ENCODE assay signal across 34 cellular contexts in the genomic region with DNA sequence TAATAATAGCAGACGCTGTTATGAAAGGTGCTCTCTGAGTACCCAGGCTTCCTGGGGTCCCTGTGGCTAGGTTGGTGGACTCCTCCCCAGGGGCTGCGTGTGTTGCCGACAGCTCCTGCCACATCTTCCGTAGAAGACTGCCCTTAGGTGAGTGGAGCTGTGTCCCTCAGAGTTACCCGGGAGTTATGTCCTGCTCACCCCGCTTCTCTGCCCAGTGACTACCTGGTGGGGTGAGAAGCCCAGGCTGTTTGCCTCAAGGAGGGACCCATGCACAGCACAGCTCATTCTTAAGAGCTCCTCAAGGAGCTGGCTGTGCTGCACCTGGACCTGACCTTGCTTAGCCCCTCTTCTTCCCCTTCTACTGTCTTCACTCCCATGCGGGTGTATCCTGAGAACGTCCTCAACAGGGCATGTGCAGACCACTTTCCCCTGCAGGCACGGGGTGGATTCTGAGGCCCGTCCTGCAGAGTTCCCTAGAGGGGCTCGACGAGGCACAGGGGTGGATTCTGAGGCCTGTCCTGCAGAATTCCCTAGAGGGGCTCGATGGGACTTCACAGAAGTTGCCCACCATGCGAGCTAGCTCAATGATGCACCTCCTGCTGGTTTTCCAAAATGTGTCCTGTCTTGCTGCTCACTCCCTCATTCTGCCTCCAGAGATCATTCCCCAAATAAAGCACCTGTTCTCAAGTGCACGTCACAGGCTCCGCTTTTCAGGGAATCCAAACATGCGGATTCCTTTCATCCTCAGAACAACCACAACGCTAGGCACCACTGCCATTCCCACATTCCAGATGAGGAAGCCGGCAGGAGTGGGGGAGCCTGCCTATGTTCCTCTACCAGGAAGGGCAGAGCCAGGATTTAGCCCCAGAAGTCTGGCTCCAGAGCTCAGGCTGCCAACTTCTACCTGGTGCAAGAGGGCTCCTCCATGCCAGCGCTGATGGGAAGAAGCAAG.
"Had no signal": no experiment of that assay in that cellular context is flagged by ENCODE, and none has a peak within 500 bp of the region (broad histone marks: within the 10 kb centered on the region; RNA-seq: fewer than 3 reads in every experiment).

No MANE protein-coding gene starts in this region.

- H3K4me1 Mint-ChIP-seq: activated B cell treated with CpG ODN at 0.5 μM for 24 hours; activated CD4-positive, alpha-beta T cell treated with anti-CD3 and anti-CD28 coated beads, Interleukin-2, amount 10 ng/mL, durations not matched to agents 24 days and 14 days; activated naive CD8-positive, alpha-beta T cell treated with anti-CD3 and anti-CD28 coated beads, Interleukin-2, amount 10 ng/mL, durations not matched to agents 7 days and 5 days; activated T-helper 17 cell treated with anti-CD3 and anti-CD28 coated beads, Interleukin-2, amount 50 U/mL, for 72 hours; central memory CD8-positive, alpha-beta T cell had no signal

- ATAC-seq: activated CD8-positive, alpha-beta T cell treated with anti-CD3 and anti-CD28 coated beads for 36 hours; activated naive CD4-positive, alpha-beta T cell treated with anti-CD3 and anti-CD28 coated beads, Interleukin-2, amount 50 U/mL, for 72 hours; activated T-cell treated with anti-CD3 and anti-CD28 coated beads, Interleukin-2, amount 50 U/mL, for 4 hours; activated T-cell treated with anti-CD3 and anti-CD28 coated beads, Interleukin-2, amount 50 U/mL, for 72 hours; activated T-helper 17 cell treated with anti-CD3 and anti-CD28 coated beads, Interleukin-2, amount 50 U/mL, for 72 hours; body of pancreas had no signal

- H3K4me3 Mint-ChIP-seq: activated B cell treated with CpG ODN at 0.5 μM for 24 hours; activated CD4-positive, alpha-beta memory T cell treated with anti-CD3 and anti-CD28 coated beads for 36 hours; activated CD4-positive, alpha-beta T cell treated with anti-CD3 and anti-CD28 coated beads, Interleukin-2, amount 10 ng/mL, durations not matched to agents 24 days and 14 days; activated CD8-positive, alpha-beta T cell treated with anti-CD3 and anti-CD28 coated beads for 36 hours; activated naive CD4-positive, alpha-beta T cell treated with anti-CD3 and anti-CD28 coated beads for 36 hours; activated naive CD8-positive, alpha-beta T cell treated with anti-CD3 and anti-CD28 coated beads, Interleukin-2, amount 10 ng/mL, durations not matched to agents 7 days and 5 days; activated T-cell treated with anti-CD3 and anti-CD28 coated beads, Interleukin-2, amount 50 U/mL, for 4 hours; activated T-cell treated with anti-CD3 and anti-CD28 coated beads, Interleukin-2, amount 50 U/mL, for 72 hours; activated T-helper 1 cell treated with anti-CD3 and anti-CD28 coated beads, Interleukin-12 subunit alpha, Interleukin-12 subunit beta, Interleukin-2, Interleukin-4 antibody, amounts not matched to agents 30 ng/mL and 10 ng/mL and 1 ng/mL, durations not matched to agents 14 hours and 24 hours and 36 hours; activated T-helper 17 cell treated with anti-CD3 and anti-CD28 coated beads, Interleukin-2, amount 50 U/mL, for 72 hours; central memory CD8-positive, alpha-beta T cell; T-helper 1 cell treated with Interleukin-12 subunit alpha and Interleukin-12 subunit beta and Interleukin-4 antibody, amounts not matched to agents 30 μg/mL and 1 μg/mL, for 36 hours; T-helper 2 cell treated with Interferon-gamma antibody and Interleukin-4, amounts not matched to agents 5 μg/mL and 100 μg/mL, for 36 hours had no signal

- H3K27me3 Mint-ChIP-seq: activated B cell treated with CpG ODN at 0.5 μM for 24 hours; activated CD4-positive, alpha-beta memory T cell treated with anti-CD3 and anti-CD28 coated beads for 36 hours; activated CD4-positive, alpha-beta T cell treated with anti-CD3 and anti-CD28 coated beads, Interleukin-2, amount 10 ng/mL, durations not matched to agents 24 days and 14 days; activated CD8-positive, alpha-beta T cell treated with anti-CD3 and anti-CD28 coated beads for 36 hours; activated naive CD8-positive, alpha-beta T cell treated with anti-CD3 and anti-CD28 coated beads, Interleukin-2, amount 10 ng/mL, durations not matched to agents 7 days and 5 days; activated T-helper 17 cell treated with anti-CD3 and anti-CD28 coated beads, Interleukin-2, amount 50 U/mL, for 72 hours; central memory CD8-positive, alpha-beta T cell had no signal

- H3K27ac Mint-ChIP-seq: activated B cell treated with CpG ODN at 0.5 μM for 24 hours; activated CD4-positive, alpha-beta memory T cell treated with anti-CD3 and anti-CD28 coated beads for 36 hours; activated CD4-positive, alpha-beta T cell treated with anti-CD3 and anti-CD28 coated beads, Interleukin-2, amount 10 ng/mL, durations not matched to agents 24 days and 14 days; activated CD8-positive, alpha-beta T cell treated with anti-CD3 and anti-CD28 coated beads for 36 hours; activated naive CD4-positive, alpha-beta T cell treated with anti-CD3 and anti-CD28 coated beads for 36 hours; activated naive CD8-positive, alpha-beta T cell treated with anti-CD3 and anti-CD28 coated beads, Interleukin-2, amount 10 ng/mL, durations not matched to agents 7 days and 5 days; activated T-cell treated with anti-CD3 and anti-CD28 coated beads, Interleukin-2, amount 50 U/mL, for 72 hours; activated T-helper 1 cell treated with anti-CD3 and anti-CD28 coated beads, Interleukin-12 subunit alpha, Interleukin-12 subunit beta, Interleukin-2, Interleukin-4 antibody, amounts not matched to agents 30 ng/mL and 10 ng/mL and 1 ng/mL, durations not matched to agents 14 hours and 24 hours and 36 hours; activated T-helper 17 cell treated with anti-CD3 and anti-CD28 coated beads, Interleukin-2, amount 50 U/mL, for 72 hours; T-helper 1 cell treated with Interleukin-12 subunit alpha and Interleukin-12 subunit beta and Interleukin-4 antibody, amounts not matched to agents 30 μg/mL and 1 μg/mL, for 36 hours; T-helper 2 cell treated with Interferon-gamma antibody and Interleukin-4, amounts not matched to agents 5 μg/mL and 100 μg/mL, for 36 hours had no signal

- H3K9me3 Mint-ChIP-seq: activated B cell treated with CpG ODN at 0.5 μM for 24 hours; activated CD4-positive, alpha-beta memory T cell treated with anti-CD3 and anti-CD28 coated beads for 36 hours; activated CD8-positive, alpha-beta T cell treated with anti-CD3 and anti-CD28 coated beads for 36 hours; activated naive CD4-positive, alpha-beta T cell treated with anti-CD3 and anti-CD28 coated beads for 36 hours; activated T-cell treated with anti-CD3 and anti-CD28 coated beads, Interleukin-2, amount 50 U/mL, for 4 hours; central memory CD8-positive, alpha-beta T cell had no signal

- H3K36me3 Mint-ChIP-seq: activated CD4-positive, alpha-beta memory T cell treated with anti-CD3 and anti-CD28 coated beads for 36 hours; activated naive CD4-positive, alpha-beta T cell treated with anti-CD3 and anti-CD28 coated beads, Interleukin-2, amount 50 U/mL, for 72 hours; activated naive CD8-positive, alpha-beta T cell treated with anti-CD3 and anti-CD28 coated beads, Interleukin-2, amount 10 ng/mL, durations not matched to agents 7 days and 5 days had no signal

- DNase-seq: activated B cell treated with CpG ODN at 0.5 μM for 24 hours; activated CD4-positive, alpha-beta memory T cell treated with anti-CD3 and anti-CD28 coated beads for 36 hours; activated CD4-positive, alpha-beta T cell treated with anti-CD3 and anti-CD28 coated beads for 4 hours; activated CD4-positive, alpha-beta T cell treated with anti-CD3 and anti-CD28 coated beads, Interleukin-2, amount 10 ng/mL, durations not matched to agents 24 days and 14 days; activated CD4-positive, alpha-beta T cell treated with anti-CD3 and anti-CD28 coated beads, Interleukin-2, amount 50 U/mL, for 1 hour; activated CD4-positive, alpha-beta T cell treated with anti-CD3 and anti-CD28 coated beads, Interleukin-2, amount 50 U/mL, for 4 hours; activated CD4-positive, CD25-positive, alpha-beta regulatory T cell treated with anti-CD3 and anti-CD28 coated beads, Interleukin-2, amount 50 U/mL, for 72 hours; activated CD8-positive, alpha-beta memory T cell treated with anti-CD3 and anti-CD28 coated beads, Interleukin-2, amount 50 U/mL, for 4 hours; activated CD8-positive, alpha-beta T cell treated with anti-CD3 and anti-CD28 coated beads for 36 hours; activated effector memory CD4-positive, alpha-beta T cell treated with anti-CD3 and anti-CD28 coated beads, Interleukin-2, amount 50 U/mL, for 16 hours; activated gamma-delta T cell treated with Interleukin-2 at 50 U/mL for 16 hours; activated naive CD4-positive, alpha-beta T cell; activated naive CD4-positive, alpha-beta T cell treated with anti-CD3 and anti-CD28 coated beads for 36 hours; activated naive CD4-positive, alpha-beta T cell treated with anti-CD3 and anti-CD28 coated beads, Interleukin-2, amount 50 U/mL, for 16 hours; activated naive CD8-positive, alpha-beta T cell treated with anti-CD3 and anti-CD28 coated beads, Interleukin-2, amount 10 ng/mL, durations not matched to agents 7 days and 5 days; activated T-cell treated with anti-CD3 and anti-CD28 coated beads for 4 hours; activated T-cell treated with anti-CD3 and anti-CD28 coated beads, Interleukin-2, amount 50 U/mL, for 1 hour; activated T-cell treated with anti-CD3 and anti-CD28 coated beads, Interleukin-2, amount 50 U/mL, for 4 hours; activated T-cell treated with anti-CD3 and anti-CD28 coated beads, Interleukin-2, amount 50 U/mL, for 72 hours; amniotic stem cell; aorta; body of pancreas; brain microvascular endothelial cell; caudate nucleus; SW 1271; T-helper 1 cell; T-helper 2 cell; T-helper 9 cell had no signal
